Comparison of ENCODE assay signal across 13 cellular contexts in the genomic region with DNA sequence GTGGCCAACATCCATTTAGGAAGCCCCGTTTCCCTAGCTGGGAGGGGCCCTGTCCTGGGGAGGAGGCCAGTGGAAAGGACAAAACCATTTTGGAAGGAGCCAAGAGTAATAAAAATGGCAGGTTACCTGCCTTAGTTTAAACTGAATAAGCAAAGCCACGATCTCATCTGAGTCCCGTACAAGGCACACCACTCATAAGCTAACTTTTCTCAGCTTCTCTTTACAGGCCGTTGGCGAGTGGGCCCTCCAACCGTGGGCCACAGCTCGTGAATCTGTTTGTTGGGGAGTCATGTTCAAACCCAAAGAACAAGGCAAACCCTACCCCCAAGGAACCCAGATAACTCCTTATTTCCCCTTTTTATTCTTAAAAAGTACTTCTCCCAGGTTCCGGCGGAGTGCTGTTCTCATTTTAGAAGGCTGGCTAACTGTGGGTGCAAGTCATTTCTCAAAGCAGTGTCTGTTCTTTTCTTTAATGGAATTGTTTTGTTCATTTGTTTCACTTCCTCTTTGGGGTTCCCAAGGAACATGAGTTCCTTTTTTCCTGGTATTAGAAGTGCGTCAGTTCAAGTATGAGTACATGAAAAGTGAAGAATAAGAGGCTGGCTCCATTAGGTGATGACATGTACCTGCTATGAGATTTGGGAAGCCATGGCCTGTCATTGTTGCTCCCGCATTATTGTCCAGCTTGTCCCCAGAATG.
A peak's percentile ranks its signal among the peaks of the same experiment; 100 is the strongest.
DNase-seq lines count a peak whose midpoint lies in the region; ATAC-seq and TF ChIP-seq lines count a peak whose summit lies in the region.
"Had no signal": no experiment of that assay in that cellular context is flagged by ENCODE, and none has a peak within 500 bp of the region (broad histone marks: within the 10 kb centered on the region; RNA-seq: fewer than 3 reads in every experiment).

No MANE protein-coding gene starts in this region.

- H3K36me3 ChIP-seq in Caco-2 (ENCODE audit: control insufficient read depth, insufficient read depth, low read length): no peaks in the 10 kb centered on the region
- no peaks in the 10 kb centered on the region for H3K36me3 ChIP-seq in left ventricle myocardium inferior
- H3K36me3 ChIP-seq in BE2C: no peaks in the 10 kb centered on the region

- peaks cover 30% of the 10 kb centered on the region for H3K4me1 ChIP-seq in Caco-2
- H3K4me1 ChIP-seq in left ventricle myocardium inferior: peaks cover 35% of the 10 kb centered on the region
- no peaks in the 10 kb centered on the region for H3K4me1 ChIP-seq in BE2C

- H3K36me3 Mint-ChIP-seq in Caco-2 (ENCODE audit: insufficient read depth, unreplicated experiment): peaks cover 10% of the 10 kb centered on the region

- no peaks in the 10 kb centered on the region for H3K9me3 Mint-ChIP-seq in Caco-2 (ENCODE audit: unreplicated experiment)
- H3K9me3 Mint-ChIP-seq: activated T-helper 1 cell treated with anti-CD3 and anti-CD28 coated beads, Interleukin-12 subunit alpha, Interleukin-12 subunit beta, Interleukin-2, Interleukin-4 antibody, amounts not matched to agents 30 ng/mL and 10 ng/mL and 1 ng/mL, durations not matched to agents 14 hours and 24 hours and 36 hours had no signal

- no peaks in the 10 kb centered on the region for H3K27me3 Mint-ChIP-seq in Caco-2 (ENCODE audit: insufficient read depth, unreplicated experiment)

- peak overlapping the region; percentile 84 for H3K27ac Mint-ChIP-seq in Caco-2 (ENCODE audit: unreplicated experiment)
- H3K27ac Mint-ChIP-seq: activated T-helper 1 cell treated with anti-CD3 and anti-CD28 coated beads, Interleukin-12 subunit alpha, Interleukin-12 subunit beta, Interleukin-2, Interleukin-4 antibody, amounts not matched to agents 30 ng/mL and 10 ng/mL and 1 ng/mL, durations not matched to agents 14 hours and 24 hours and 36 hours; H9 had no signal

- DNase-seq in Caco-2 (no peak), SIG-M5 treated with dmso at 0.1 percent for 504 hours (lab: John Stamatoyannopoulos, UW; ENCODE audit: unreplicated experiment) (peak; percentile 94), left ventricle myocardium inferior (no peak), sciatic nerve (ENCODE audit: low spot score) (no peak), BE2C (no peak)
- DNase-seq: DMS79, H9, NCI-H1436 treated with DMSO at 0.1 percent for 48 hours, NCI-H774 had no signal

- H3K27me3 ChIP-seq in Caco-2 (replicated peaks; ENCODE audit: control insufficient read depth, insufficient read depth, low read length) (no peaks in the 10 kb centered on the region), left ventricle myocardium inferior (ENCODE audit: low read depth) (no peaks in the 10 kb centered on the region), BE2C (no peaks in the 10 kb centered on the region)

- no TSS peak for BruUV-seq in Caco-2 (replicated peaks; lab: Mats Ljungman, UMichigan)

- ATAC-seq in sciatic nerve (peak; percentile 66), HG03039 (IDR thresholded peaks at IDR 0.05; ENCODE audit: unreplicated experiment) (no peak), HG02610 (IDR thresholded peaks at IDR 0.05; ENCODE audit: unreplicated experiment) (no peak), HG02759 (IDR thresholded peaks at IDR 0.05; ENCODE audit: unreplicated experiment) (no peak)

- peak overlapping the region; percentile 66 for H3K27ac ChIP-seq in left ventricle myocardium inferior (replicated peaks)

- CTCF ChIA-PET in Caco-2 (lab: Charles Lee): no interaction called here

- H3K4me1 Mint-ChIP-seq in Caco-2 (ENCODE audit: low read depth, unreplicated experiment): peaks cover 39% of the 10 kb centered on the region

- no peak overlapping the region for H3K4me3 ChIP-seq in Caco-2 (ENCODE audit: low read depth, low read length)
- no peak overlapping the region for H3K4me3 ChIP-seq in left ventricle myocardium inferior
- H3K4me3 ChIP-seq in BE2C (ENCODE audit: low read depth, low read length): no peak overlapping the region

- intact Hi-C loops in Caco-2 (cut with micrococcal nuclease; ENCODE audit: unreplicated experiment): no loop called here
- intact Hi-C loops in left ventricle myocardium inferior (cut with micrococcal nuclease): no loop called here
- intact Hi-C loops in sciatic nerve (cut with DNase I): no loop called here

- H3K4me3 Mint-ChIP-seq in Caco-2 (ENCODE audit: unreplicated experiment): no peak overlapping the region
- H3K4me3 Mint-ChIP-seq: activated T-helper 1 cell treated with anti-CD3 and anti-CD28 coated beads, Interleukin-12 subunit alpha, Interleukin-12 subunit beta, Interleukin-2, Interleukin-4 antibody, amounts not matched to agents 30 ng/mL and 10 ng/mL and 1 ng/mL, durations not matched to agents 14 hours and 24 hours and 36 hours; H9 had no signal

- TF ChIP-seq CTCF in Caco-2 (IDR thresholded peaks at IDR 0.05; ENCODE audit: insufficient read depth in 1 of 2, low read depth in 1 of 2, low read length in 1 of 2, severe bottlenecking in 1 of 2, unreplicated experiment in 1 of 2) (no peak), left ventricle myocardium inferior (IDR thresholded peaks at IDR 0.05; ENCODE audit: borderline replicate concordance) (no peak), BE2C (IDR thresholded peaks at IDR 0.05; ENCODE audit: low read depth, low read length) (no peak)

- POLR2A ChIA-PET in Caco-2 (lab: Charles Lee): interaction anchor here (0.5 kb wide), 1 partner anchor 89 kb away, joined by 3 read pairs; the partner anchor contains the start of gene PSMG1

- peaks cover 5% of the 10 kb centered on the region; the same call in 1 of the 2 replicates for H3K9me3 ChIP-seq in Caco-2
- no peaks in the 10 kb centered on the region for H3K9me3 ChIP-seq in left ventricle myocardium inferior (replicated peaks)
- no peaks in the 10 kb centered on the region for H3K9me3 ChIP-seq in BE2C
